ENCODE assay signal across 35 cellular contexts in the genomic region with DNA sequence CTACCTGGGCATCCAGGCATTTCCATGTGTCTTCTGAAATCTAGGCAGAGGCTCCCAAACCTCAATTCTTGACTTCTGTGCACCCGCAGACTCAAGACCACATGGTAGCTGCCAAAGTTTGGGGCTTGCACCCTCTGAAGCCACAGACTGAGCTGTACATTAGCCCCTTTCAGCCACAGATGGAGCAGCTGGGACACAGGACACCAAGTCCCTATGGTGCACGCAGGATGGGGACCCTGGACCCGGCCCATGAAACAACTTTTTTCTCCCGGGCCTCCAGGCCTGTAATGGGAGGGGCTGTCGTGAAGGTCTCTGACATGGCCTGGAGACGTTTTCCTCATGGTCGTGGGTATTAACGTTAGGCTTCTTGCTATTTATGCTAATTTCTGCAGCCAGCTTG.
"Had no signal": no experiment of that assay in that cellular context is flagged by ENCODE, and none has a peak within 500 bp of the region (broad histone marks: within the 10 kb centered on the region; RNA-seq: fewer than 3 reads in every experiment).

No MANE protein-coding gene starts in this region.

- H3K27ac Mint-ChIP-seq: activated naive CD4-positive, alpha-beta T cell treated with anti-CD3 and anti-CD28 coated beads for 36 hours; activated naive CD4-positive, alpha-beta T cell treated with anti-CD3 and anti-CD28 coated beads, Interleukin-2, amount 10 ng/mL, durations not matched to agents 7 days and 5 days; activated naive CD4-positive, alpha-beta T cell treated with anti-CD3 and anti-CD28 coated beads, Interleukin-2, amount 50 U/mL, for 24 hours; activated naive CD4-positive, alpha-beta T cell treated with anti-CD3 and anti-CD28 coated beads, Interleukin-2, amount 50 U/mL, for 72 hours; activated naive CD8-positive, alpha-beta T cell; activated naive CD8-positive, alpha-beta T cell treated with anti-CD3 and anti-CD28 coated beads for 36 hours; activated naive CD8-positive, alpha-beta T cell treated with anti-CD3 and anti-CD28 coated beads, Interleukin-2, amount 10 ng/mL, durations not matched to agents 7 days and 5 days; activated naive CD8-positive, alpha-beta T cell treated with anti-CD3 and anti-CD28 coated beads, Interleukin-2, amount 50 U/mL, for 24 hours; activated T-cell treated with anti-CD3 and anti-CD28 coated beads, Interleukin-2, amount 50 U/mL, for 24 hours; activated T-cell treated with anti-CD3 and anti-CD28 coated beads, Interleukin-2, amount 50 U/mL, for 72 hours; activated T-helper 1 cell treated with anti-CD3 and anti-CD28 coated beads, Interleukin-12 subunit alpha, Interleukin-12 subunit beta, Interleukin-2, Interleukin-4 antibody, amounts not matched to agents 30 ng/mL and 10 ng/mL and 1 ng/mL, durations not matched to agents 14 hours and 24 hours and 36 hours; activated T-helper 17 cell treated with anti-CD3 and anti-CD28 coated beads, Interleukin-2, amount 50 U/mL, for 72 hours; activated T-helper 2 cell treated with anti-CD3 and anti-CD28 coated beads, Interferon-gamma antibody, Interleukin-2, Interleukin-4, amounts not matched to agents 10 μg/mL and 5 μg/mL and 100 μg/mL, durations not matched to agents 14 hours and 24 hours and 36 hours; brain had no signal

- H3K36me3 Mint-ChIP-seq: activated naive CD4-positive, alpha-beta T cell treated with anti-CD3 and anti-CD28 coated beads, Interleukin-2, amount 10 ng/mL, durations not matched to agents 7 days and 5 days; activated naive CD4-positive, alpha-beta T cell treated with anti-CD3 and anti-CD28 coated beads, Interleukin-2, amount 50 U/mL, for 24 hours; activated naive CD8-positive, alpha-beta T cell; activated naive CD8-positive, alpha-beta T cell treated with anti-CD3 and anti-CD28 coated beads for 36 hours; activated naive CD8-positive, alpha-beta T cell treated with anti-CD3 and anti-CD28 coated beads, Interleukin-2, amount 10 ng/mL, durations not matched to agents 7 days and 5 days; brain had no signal

- DNase-seq: activated effector memory CD4-positive, alpha-beta T cell treated with anti-CD3 and anti-CD28 coated beads, Interleukin-2, amount 50 U/mL, for 16 hours; activated effector memory CD4-positive, alpha-beta T cell treated with Interleukin-2 at 50 U/mL for 16 hours; activated gamma-delta T cell; activated gamma-delta T cell treated with Interleukin-2 at 50 U/mL for 16 hours; activated naive CD4-positive, alpha-beta T cell; activated naive CD4-positive, alpha-beta T cell treated with anti-CD3 and anti-CD28 coated beads for 36 hours; activated naive CD4-positive, alpha-beta T cell treated with anti-CD3 and anti-CD28 coated beads, Interleukin-2, amount 10 ng/mL, durations not matched to agents 7 days and 5 days; activated naive CD4-positive, alpha-beta T cell treated with anti-CD3 and anti-CD28 coated beads, Interleukin-2, amount 50 U/mL, for 16 hours; activated naive CD4-positive, alpha-beta T cell treated with Interleukin-2 at 50 U/mL for 16 hours; activated naive CD8-positive, alpha-beta T cell treated with anti-CD3 and anti-CD28 coated beads for 36 hours; activated naive CD8-positive, alpha-beta T cell treated with anti-CD3 and anti-CD28 coated beads, Interleukin-2, amount 10 ng/mL, durations not matched to agents 7 days and 5 days; activated naive CD8-positive, alpha-beta T cell treated with anti-CD3 and anti-CD28 coated beads, Interleukin-2, amount 50 U/mL, for 24 hours; activated T-cell treated with anti-CD3 and anti-CD28 coated beads, Interleukin-2, amount 50 U/mL, for 1 hour; activated T-cell treated with anti-CD3 and anti-CD28 coated beads, Interleukin-2, amount 50 U/mL, for 24 hours; activated T-cell treated with anti-CD3 and anti-CD28 coated beads, Interleukin-2, amount 50 U/mL, for 4 hours; activated T-cell treated with anti-CD3 and anti-CD28 coated beads, Interleukin-2, amount 50 U/mL, for 48 hours; activated T-cell treated with anti-CD3 and anti-CD28 coated beads, Interleukin-2, amount 50 U/mL, for 72 hours; adrenal gland; amniotic stem cell; amygdala; anterior cingulate cortex; aorta; body of pancreas; brain microvascular endothelial cell; caudate nucleus; central memory CD4-positive, alpha-beta T cell; cerebellar nuclear complex had no signal

- ATAC-seq: activated naive CD4-positive, alpha-beta T cell treated with anti-CD3 and anti-CD28 coated beads, Interleukin-2, amount 50 U/mL, for 72 hours; activated naive CD8-positive, alpha-beta T cell treated with anti-CD3 and anti-CD28 coated beads, Interleukin-2, amount 50 U/mL, for 24 hours; activated T-cell treated with anti-CD3 and anti-CD28 coated beads, Interleukin-2, amount 50 U/mL, for 4 hours; activated T-cell treated with anti-CD3 and anti-CD28 coated beads, Interleukin-2, amount 50 U/mL, for 72 hours; activated T-helper 17 cell treated with anti-CD3 and anti-CD28 coated beads, Interleukin-2, amount 50 U/mL, for 72 hours; body of pancreas had no signal

- H3K27me3 Mint-ChIP-seq: activated naive CD4-positive, alpha-beta T cell treated with anti-CD3 and anti-CD28 coated beads, Interleukin-2, amount 10 ng/mL, durations not matched to agents 7 days and 5 days; activated naive CD4-positive, alpha-beta T cell treated with anti-CD3 and anti-CD28 coated beads, Interleukin-2, amount 50 U/mL, for 24 hours; activated naive CD8-positive, alpha-beta T cell; activated naive CD8-positive, alpha-beta T cell treated with anti-CD3 and anti-CD28 coated beads for 36 hours; activated naive CD8-positive, alpha-beta T cell treated with anti-CD3 and anti-CD28 coated beads, Interleukin-2, amount 10 ng/mL, durations not matched to agents 7 days and 5 days; activated naive CD8-positive, alpha-beta T cell treated with anti-CD3 and anti-CD28 coated beads, Interleukin-2, amount 50 U/mL, for 24 hours; activated T-cell treated with anti-CD3 and anti-CD28 coated beads, Interleukin-2, amount 50 U/mL, for 24 hours; activated T-helper 17 cell treated with anti-CD3 and anti-CD28 coated beads, Interleukin-2, amount 50 U/mL, for 72 hours; central memory CD8-positive, alpha-beta T cell had no signal

- H3K4me1 Mint-ChIP-seq: activated naive CD4-positive, alpha-beta T cell treated with anti-CD3 and anti-CD28 coated beads, Interleukin-2, amount 10 ng/mL, durations not matched to agents 7 days and 5 days; activated naive CD4-positive, alpha-beta T cell treated with anti-CD3 and anti-CD28 coated beads, Interleukin-2, amount 50 U/mL, for 24 hours; activated naive CD8-positive, alpha-beta T cell treated with anti-CD3 and anti-CD28 coated beads for 36 hours; activated naive CD8-positive, alpha-beta T cell treated with anti-CD3 and anti-CD28 coated beads, Interleukin-2, amount 10 ng/mL, durations not matched to agents 7 days and 5 days; activated naive CD8-positive, alpha-beta T cell treated with anti-CD3 and anti-CD28 coated beads, Interleukin-2, amount 50 U/mL, for 24 hours; activated T-helper 17 cell treated with anti-CD3 and anti-CD28 coated beads, Interleukin-2, amount 50 U/mL, for 72 hours; brain; central memory CD8-positive, alpha-beta T cell had no signal

- H3K4me3 Mint-ChIP-seq: activated naive CD4-positive, alpha-beta T cell treated with anti-CD3 and anti-CD28 coated beads for 36 hours; activated naive CD4-positive, alpha-beta T cell treated with anti-CD3 and anti-CD28 coated beads, Interleukin-2, amount 10 ng/mL, durations not matched to agents 7 days and 5 days; activated naive CD4-positive, alpha-beta T cell treated with anti-CD3 and anti-CD28 coated beads, Interleukin-2, amount 50 U/mL, for 24 hours; activated naive CD8-positive, alpha-beta T cell; activated naive CD8-positive, alpha-beta T cell treated with anti-CD3 and anti-CD28 coated beads for 36 hours; activated naive CD8-positive, alpha-beta T cell treated with anti-CD3 and anti-CD28 coated beads, Interleukin-2, amount 10 ng/mL, durations not matched to agents 7 days and 5 days; activated naive CD8-positive, alpha-beta T cell treated with anti-CD3 and anti-CD28 coated beads, Interleukin-2, amount 50 U/mL, for 24 hours; activated T-cell treated with anti-CD3 and anti-CD28 coated beads, Interleukin-2, amount 50 U/mL, for 24 hours; activated T-cell treated with anti-CD3 and anti-CD28 coated beads, Interleukin-2, amount 50 U/mL, for 4 hours; activated T-cell treated with anti-CD3 and anti-CD28 coated beads, Interleukin-2, amount 50 U/mL, for 72 hours; activated T-helper 1 cell treated with anti-CD3 and anti-CD28 coated beads, Interleukin-12 subunit alpha, Interleukin-12 subunit beta, Interleukin-2, Interleukin-4 antibody, amounts not matched to agents 30 ng/mL and 10 ng/mL and 1 ng/mL, durations not matched to agents 14 hours and 24 hours and 36 hours; activated T-helper 17 cell treated with anti-CD3 and anti-CD28 coated beads, Interleukin-2, amount 50 U/mL, for 72 hours; brain; central memory CD8-positive, alpha-beta T cell had no signal
